10 cellular contexts compared by ENCODE assay signal in the genomic region with DNA sequence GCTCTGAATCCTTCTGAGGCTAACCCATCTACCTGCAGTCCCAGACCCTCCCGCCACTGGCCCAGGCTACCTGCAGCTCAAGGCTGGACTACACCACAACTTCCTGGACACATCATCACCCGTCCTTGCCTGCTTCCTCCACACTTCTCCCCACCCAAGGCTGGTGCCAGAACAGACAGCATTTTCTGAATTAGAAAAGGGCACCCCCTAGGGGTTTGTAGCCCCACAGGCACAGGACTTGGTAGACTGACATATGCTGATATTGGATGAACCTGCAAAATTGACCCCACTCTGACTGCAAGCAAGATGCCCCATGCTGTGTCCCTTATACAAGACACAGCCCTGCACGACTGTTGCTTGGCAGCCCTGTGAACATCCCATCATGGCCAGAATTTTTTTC.
DNase-seq lines count a peak whose midpoint lies in the region; ATAC-seq, FAIRE-seq and TF ChIP-seq lines count a peak whose summit lies in the region.
"Had no signal": no experiment of that assay in that cellular context is flagged by ENCODE, and none has a peak within 500 bp of the region (broad histone marks: within the 10 kb centered on the region; RNA-seq: fewer than 3 reads in every experiment).

No MANE protein-coding gene starts in this region.

- intact Hi-C loops in HepG2 (cut with micrococcal nuclease; ENCODE audit: unreplicated experiment) = no loop called here
- intact Hi-C loops in right lobe of liver (cut with DNase I) = no loop called here
- intact Hi-C loops in sciatic nerve (cut with DNase I) = no loop called here

- H2AFZ ChIP-seq in HepG2 (ENCODE audit: low read length) = no peak overlapping the region
- H2AFZ ChIP-seq in SU-DHL-6 (ENCODE audit: low read depth, low read length, severe bottlenecking) = no peak overlapping the region

- peak; percentile 61 for ATAC-seq in HepG2
- ATAC-seq in right lobe of liver = no peak
- ATAC-seq in sciatic nerve = no peak
- ATAC-seq in HG02610 (IDR thresholded peaks at IDR 0.05; ENCODE audit: unreplicated experiment) = no peak
- no peak for ATAC-seq in GM21825 (IDR thresholded peaks at IDR 0.05; ENCODE audit: unreplicated experiment)
- ATAC-seq: left lung had no signal

- no peak for TF ChIP-seq EP300 in HepG2 (IDR thresholded peaks at IDR 0.05; ENCODE audit: low read depth in 2 of 2, low read length in 2 of 2)
- TF ChIP-seq EP300 in HepG2 (CRISPR knock-in tag; IDR thresholded peaks at IDR 0.05; ENCODE audit: borderline replicate concordance) = no peak
- TF ChIP-seq EP300 in suprapubic skin (IDR thresholded peaks at IDR 0.05) = no peak

- POLR2A ChIA-PET in HepG2 (lab: Yijun Ruan, JAX) = no interaction called here

- no peaks in the 10 kb centered on the region for H4K20me1 ChIP-seq in HepG2 (ENCODE audit: insufficient read depth, low read length)
- no peaks in the 10 kb centered on the region for H4K20me1 ChIP-seq in SU-DHL-6 (ENCODE audit: low read depth, low read length)

- no peaks in the 10 kb centered on the region for H3K79me2 ChIP-seq in HepG2 (ENCODE audit: insufficient read depth, low read length)
- H3K79me2 ChIP-seq in SU-DHL-6 (ENCODE audit: insufficient read depth, low read length) = no peaks in the 10 kb centered on the region

- H3K9me3 ChIP-seq in HepG2 (ENCODE audit: low read length) = no peaks in the 10 kb centered on the region
- no peaks in the 10 kb centered on the region for H3K9me3 ChIP-seq in right lobe of liver
- H3K9me3 ChIP-seq in SU-DHL-6 (ENCODE audit: insufficient read depth, low read length) = no peaks in the 10 kb centered on the region
- no peaks in the 10 kb centered on the region for H3K9me3 ChIP-seq in suprapubic skin
- H3K9me3 ChIP-seq: HAP-1, left lung had no signal

- H3K27me3 ChIP-seq in HepG2 (ENCODE audit: control insufficient read depth in 1 of 2, insufficient read depth in 2 of 2, low read length in 2 of 2) (peaks cover 0 to 7% of the 10 kb centered on the region in 2 experiments; a peak in 2 of 5 replicates), right lobe of liver (no peaks in the 10 kb centered on the region), SU-DHL-6 (ENCODE audit: low read length) (no peaks in the 10 kb centered on the region), suprapubic skin (peaks cover 3% of the 10 kb centered on the region)

- H3K9ac ChIP-seq in HepG2 (ENCODE audit: insufficient read depth, low read depth, low read length) = no peak overlapping the region
- no peak overlapping the region for H3K9ac ChIP-seq in SU-DHL-6 (ENCODE audit: low read length)

- H3K4me1 ChIP-seq in HepG2 (ENCODE audit: insufficient read depth, low read length) (no peaks in the 10 kb centered on the region), right lobe of liver (no peaks in the 10 kb centered on the region), suprapubic skin (no peaks in the 10 kb centered on the region)
- H3K4me1 ChIP-seq: HAP-1, left lung had no signal

- TF ChIP-seq POLR2A in HepG2 (IDR thresholded peaks at IDR 0.05; ENCODE audit: insufficient read depth in 1 of 2, low read depth in 2 of 2, low read length in 2 of 2) = no peak
- TF ChIP-seq POLR2A in right lobe of liver (IDR thresholded peaks at IDR 0.05) = no peak
- no peak for TF ChIP-seq POLR2A in suprapubic skin (IDR thresholded peaks at IDR 0.05)

- no peak overlapping the region for H3K4me3 ChIP-seq in HepG2 (replicated peaks in 1 of 3; ENCODE audit: insufficient read depth in 1 of 3, low read depth in 2 of 3, low read length in 3 of 3)
- no peak overlapping the region for H3K4me3 ChIP-seq in right lobe of liver
- no peak overlapping the region for H3K4me3 ChIP-seq in SU-DHL-6 (ENCODE audit: insufficient read depth, low read length, poor library complexity, severe bottlenecking)
- no peak overlapping the region for H3K4me3 ChIP-seq in suprapubic skin
- H3K4me3 ChIP-seq: HAP-1, left lung had no signal

- no peak for TF ChIP-seq RAD21 in HepG2 (CRISPR knock-in tag; IDR thresholded peaks at IDR 0.05)

- BruUV-seq in HepG2 (replicated peaks; lab: Mats Ljungman, UMichigan) = no TSS peak

- H3K36me3 ChIP-seq in HepG2 (replicated peaks in 1 of 2; ENCODE audit: control insufficient read depth in 1 of 2, insufficient read depth in 2 of 2, low read length in 2 of 2) (no peaks in the 10 kb centered on the region), right lobe of liver (no peaks in the 10 kb centered on the region), SU-DHL-6 (ENCODE audit: low read length) (no peaks in the 10 kb centered on the region), suprapubic skin (no peaks in the 10 kb centered on the region)
- H3K36me3 ChIP-seq: HAP-1, left lung had no signal

- TF ChIP-seq CTCF in HepG2 (CRISPR knock-in tag; IDR thresholded peaks at IDR 0.05) = no peak
- TF ChIP-seq CTCF in right lobe of liver (IDR thresholded peaks at IDR 0.05) = no peak
- peak; percentile 43 for TF ChIP-seq CTCF in SU-DHL-6 (IDR thresholded peaks at IDR 0.05; ENCODE audit: insufficient read depth, low read length, poor library complexity, severe bottlenecking)
- no peak for TF ChIP-seq CTCF in suprapubic skin (IDR thresholded peaks at IDR 0.05)

- H3K27ac ChIP-seq in HepG2 (ENCODE audit: extremely low read length, insufficient read depth, low read length) (no peak overlapping the region), right lobe of liver (no peak overlapping the region), SU-DHL-6 (ENCODE audit: low read depth, low read length) (no peak overlapping the region), suprapubic skin (no peak overlapping the region)
- H3K27ac ChIP-seq: left lung had no signal

- CTCF ChIA-PET in HepG2 (lab: Yijun Ruan, JAX; ENCODE audit: low intra/inter-chr PET ratio, low total read pairs) = no interaction called here

- DNase-seq in HepG2 (ENCODE audit: low spot score) = no peak
- DNase-seq in right lobe of liver = no peak
- peak; percentile 5 for DNase-seq in iPS DF 4.7 (ENCODE audit: extremely low read depth, low spot score)
- no peak for DNase-seq in suprapubic skin (ENCODE audit: low spot score in 2 of 2)
- no peak for DNase-seq in sciatic nerve (ENCODE audit: low spot score)
- DNase-seq: left lung had no signal

- H3K4me2 ChIP-seq in HepG2 (ENCODE audit: low read depth, low read length) (no peak overlapping the region), SU-DHL-6 (ENCODE audit: low read depth, low read length, poor library complexity, severe bottlenecking) (no peak overlapping the region)

- in situ Hi-C loops in HepG2 (cut with HindIII; ENCODE audit: extremely low pct_ligation_motif_present, low pct_unique_long_range_greater_than_20kb) = no loop called here

- FAIRE-seq in HepG2 (lab: Jason Lieb, UNC) = no peak

- WGBS in HepG2 (ENCODE audit: low lambda C conversion rate) = 11% methylated on average over 3 of the region's 3 CpGs
- WGBS in right lobe of liver (ENCODE audit: insufficient coverage, low coverage, low lambda C conversion rate, missing lambda C conversion rate) = 13% methylated on average over 3 of the region's 3 CpGs
- WGBS in suprapubic skin = 51% methylated on average over 3 of the region's 3 CpGs

- H3F3A ChIP-seq in SU-DHL-6 (ENCODE audit: insufficient read depth) = no peaks in the 10 kb centered on the region

- H3K9me2 ChIP-seq in SU-DHL-6 (replicated peaks; ENCODE audit: insufficient read depth, low read length) = no peaks in the 10 kb centered on the region

TF ChIP-seq in HepG2, 621 proteins besides CTCF, POLR2A, EP300 and RAD21:
- peak; percentile 25; the same call in 1 of the 2 replicates for TF ChIP-seq STAG1 (CRISPR knock-in tag; IDR thresholded peaks at IDR 0.05)
- TF ChIP-seq ZNF251 (CRISPR knock-in tag; IDR thresholded peaks at IDR 0.05) = no peak
- TF ChIP-seq, protein P1, sequence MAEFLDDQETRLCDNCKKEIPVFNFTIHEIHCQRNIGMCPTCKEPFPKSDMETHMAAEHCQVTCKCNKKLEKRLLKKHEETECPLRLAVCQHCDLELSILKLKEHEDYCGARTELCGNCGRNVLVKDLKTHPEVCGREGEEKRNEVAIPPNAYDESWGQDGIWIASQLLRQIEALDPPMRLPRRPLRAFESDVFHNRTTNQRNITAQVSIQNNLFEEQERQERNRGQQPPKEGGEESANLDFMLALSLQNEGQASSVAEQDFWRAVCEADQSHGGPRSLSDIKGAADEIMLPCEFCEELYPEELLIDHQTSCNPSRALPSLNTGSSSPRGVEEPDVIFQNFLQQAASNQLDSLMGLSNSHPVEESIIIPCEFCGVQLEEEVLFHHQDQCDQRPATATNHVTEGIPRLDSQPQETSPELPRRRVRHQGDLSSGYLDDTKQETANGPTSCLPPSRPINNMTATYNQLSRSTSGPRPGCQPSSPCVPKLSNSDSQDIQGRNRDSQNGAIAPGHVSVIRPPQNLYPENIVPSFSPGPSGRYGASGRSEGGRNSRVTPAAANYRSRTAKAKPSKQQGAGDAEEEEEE (CRISPR knock-in tag; IDR thresholded peaks at IDR 0.05; ENCODE audit: borderline replicate concordance) = no peak
- TF ChIP-seq ZC3H4 (CRISPR knock-in tag; IDR thresholded peaks at IDR 0.05; ENCODE audit: borderline replicate concordance) = no peak
